1 cellular context compared by ENCODE assay signal in genomic region chr5:72463499-72464052, GRCh38.
TF ChIP-seq lines count a peak whose summit lies in the region.

No MANE protein-coding gene starts in this region.

TF ChIP-seq in K562, 482 proteins besides CTCF, POLR2A, EP300 and RAD21 (continued from another document):
- no peak for TF ChIP-seq E2F3 (CRISPR knock-in tag; IDR thresholded peaks at IDR 0.05)
- no peak for TF ChIP-seq RNF2 (IDR thresholded peaks at IDR 0.05)
- peak; percentile 40 for TF ChIP-seq ARID1B (IDR thresholded peaks at IDR 0.05)
- no peak for TF ChIP-seq MEF2D (tag; conservative IDR thresholded peaks at IDR 0.05; ENCODE audit: low read depth)
- TF ChIP-seq ZNF395 (CRISPR knock-in tag; IDR thresholded peaks at IDR 0.05): no peak
- TF ChIP-seq PTBP1 (IDR thresholded peaks at IDR 0.05; ENCODE audit: low read depth, low read length): no peak
- no peak for TF ChIP-seq CHD4 (IDR thresholded peaks at IDR 0.05; ENCODE audit: insufficient read depth, insufficient replicate concordance, low read depth, low read length, poor library complexity, severe bottlenecking)
- no peak for TF ChIP-seq TAF7 (tag; IDR thresholded peaks at IDR 0.05)
- TF ChIP-seq TAL1 (IDR thresholded peaks at IDR 0.05): peak; percentile 21; the same call in 1 of the 2 replicates
- no peak for TF ChIP-seq FOXA1 (IDR thresholded peaks at IDR 0.05; ENCODE audit: borderline replicate concordance)
- no peak for TF ChIP-seq FUS (optimal IDR thresholded peaks at IDR 0.05; ENCODE audit: low read depth, low read length)
- no peak for TF ChIP-seq MIER1 (IDR thresholded peaks at IDR 0.05; ENCODE audit: low read depth)
- no peak for TF ChIP-seq OTX1 (CRISPR knock-in tag; IDR thresholded peaks at IDR 0.05)
